8 cellular contexts compared by ENCODE assay signal in the genomic region with DNA sequence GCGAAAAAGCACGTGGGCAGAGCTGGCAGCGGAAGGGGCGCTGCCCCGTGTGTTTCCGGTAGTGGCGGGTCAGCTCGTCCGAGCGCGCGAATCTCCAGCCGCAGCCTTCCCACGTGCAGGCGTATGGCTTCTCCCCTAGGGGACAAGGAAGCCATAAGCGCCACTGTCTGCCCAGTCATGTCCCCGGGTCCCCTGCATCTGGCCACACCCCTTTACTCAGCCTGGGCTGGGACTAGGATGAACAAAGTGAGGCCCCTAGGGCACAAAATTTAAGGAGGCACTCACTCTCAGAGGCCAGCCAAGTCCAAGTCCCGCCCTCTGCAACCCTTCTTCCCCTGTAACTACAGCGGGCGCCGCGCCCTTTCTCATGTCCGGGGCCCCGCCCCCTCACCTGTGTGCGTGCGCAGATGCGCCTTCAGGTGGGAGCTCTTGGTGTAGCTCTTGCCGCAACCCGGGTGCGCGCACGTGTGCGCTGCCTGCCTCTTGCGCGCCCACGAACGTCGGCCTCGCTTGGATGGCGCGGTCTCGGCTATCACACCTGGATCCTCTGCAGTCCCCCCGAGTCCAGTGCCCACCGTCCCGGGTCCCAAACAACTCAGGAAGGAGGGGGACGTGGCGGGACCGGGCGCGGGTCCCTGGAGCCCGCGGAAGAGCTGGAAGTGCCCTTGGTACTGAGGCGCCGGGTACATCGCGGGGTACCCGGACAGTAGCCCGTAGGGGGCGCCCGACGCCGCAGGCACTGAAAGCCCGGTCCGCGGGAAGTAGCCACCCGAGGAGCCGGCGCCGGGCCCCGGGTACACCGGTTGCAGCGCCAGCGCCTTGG. TPM values are rescaled to one million over a fixed set of nuclear protein-coding genes. Genes with fewer than 3 reads are reported as not detected.
DNase-seq lines count a peak whose midpoint lies in the region; ATAC-seq and TF ChIP-seq lines count a peak whose summit lies in the region.

No MANE protein-coding gene starts in this region.

- peak; percentile 97 for DNase-seq in DMS153 (lab: John Stamatoyannopoulos, UW)
- peak; percentile 95 for DNase-seq in Karpas-422
- DNase-seq in left ventricle myocardium superior, result peak; percentile 85
- DNase-seq in sciatic nerve (ENCODE audit: low spot score), result peak; percentile 84
- no peak for DNase-seq in Ammon's horn (ENCODE audit: low spot score)

- H3K4me1 ChIP-seq in Karpas-422 (ENCODE audit: low read length), result peaks cover 28% of the 10 kb centered on the region

- peaks cover 5% of the 10 kb centered on the region; the same call in 1 of the 2 replicates for H3K79me2 ChIP-seq in Karpas-422 (ENCODE audit: low read length)

- peaks cover 10% of the 10 kb centered on the region for H3K9me3 ChIP-seq in Karpas-422 (ENCODE audit: low read length)

- peak overlapping the region; percentile 87 for H3K4me3 Mint-ChIP-seq in activated naive CD8-positive, alpha-beta T cell

- no peaks in the 10 kb centered on the region for H3K9me3 Mint-ChIP-seq in activated naive CD8-positive, alpha-beta T cell (ENCODE audit: low read depth)

- H4K20me1 ChIP-seq in Karpas-422 (ENCODE audit: insufficient read depth, low read depth, low read length), result no peaks in the 10 kb centered on the region

- no peaks in the 10 kb centered on the region for H3K27me3 ChIP-seq in Karpas-422 (ENCODE audit: low read length)

- no peaks in the 10 kb centered on the region for H3K27me3 Mint-ChIP-seq in activated naive CD8-positive, alpha-beta T cell

- intact Hi-C loops in left ventricle myocardium superior (cut with micrococcal nuclease), result no loop called here
- intact Hi-C loops in sciatic nerve (cut with DNase I), result no loop called here

- H3K27ac ChIP-seq in Karpas-422 (ENCODE audit: low read length), result no peak overlapping the region

- peak overlapping the region; percentile 95 for H2AFZ ChIP-seq in Karpas-422 (ENCODE audit: low read length)

- peak; percentile 39 for ATAC-seq in SK-N-SH treated with all-trans-retinoic acid at 6 μM for 48 hours
- ATAC-seq in left ventricle myocardium superior, result peak; percentile 25
- ATAC-seq in sciatic nerve, result no peak
- ATAC-seq in HG03521 (IDR thresholded peaks at IDR 0.05; ENCODE audit: unreplicated experiment), result no peak

- no peaks in the 10 kb centered on the region for H3K36me3 Mint-ChIP-seq in activated naive CD8-positive, alpha-beta T cell

- peaks cover 15% of the 10 kb centered on the region for H3K4me1 Mint-ChIP-seq in activated naive CD8-positive, alpha-beta T cell (ENCODE audit: low read depth)

- H3K36me3 ChIP-seq in Karpas-422 (ENCODE audit: insufficient read depth, low read length), result no peaks in the 10 kb centered on the region

- no peaks in the 10 kb centered on the region for H3K9me2 ChIP-seq in Karpas-422 (replicated peaks; ENCODE audit: insufficient read depth, low read length)

- peak overlapping the region; percentile 72 for H3K4me2 ChIP-seq in Karpas-422 (ENCODE audit: low read depth, low read length, poor library complexity, severe bottlenecking)

- peak overlapping the region; percentile 85 for H3K27ac Mint-ChIP-seq in activated naive CD8-positive, alpha-beta T cell

- H3K4me3 ChIP-seq in Karpas-422 (ENCODE audit: low read length), result peak overlapping the region; percentile 58; the same call in 1 of the 2 replicates

- peak overlapping the region; percentile 46 for H3K9ac ChIP-seq in Karpas-422 (ENCODE audit: low read length)

TF ChIP-seq in SK-N-SH treated with all-trans-retinoic acid at 6 μM for 48 hours, 23 proteins besides CTCF, POLR2A, EP300 and RAD21 (continues in another document):
- TF ChIP-seq ZNF8 (CRISPR knock-in tag; IDR thresholded peaks at IDR 0.05) (no peak), GLIS3 (CRISPR knock-in tag; IDR thresholded peaks at IDR 0.05) (no peak), ESRRG (CRISPR knock-in tag; IDR thresholded peaks at IDR 0.05) (no peak), ARNTL (CRISPR knock-in tag; IDR thresholded peaks at IDR 0.05; ENCODE audit: borderline replicate concordance, low read depth) (no peak), ZNF565 (CRISPR knock-in tag; conservative IDR thresholded peaks at IDR 0.05; ENCODE audit: low read depth) (no peak), PPARA (CRISPR knock-in tag; IDR thresholded peaks at IDR 0.05; ENCODE audit: borderline replicate concordance) (no peak), CSDC2 (CRISPR knock-in tag; IDR thresholded peaks at IDR 0.05) (no peak), OSR1 (CRISPR knock-in tag; IDR thresholded peaks at IDR 0.05) (no peak), ISL1 (CRISPR knock-in tag; IDR thresholded peaks at IDR 0.05) (no peak), RARB (CRISPR knock-in tag; IDR thresholded peaks at IDR 0.05) (no peak), TCF4 (CRISPR knock-in tag; IDR thresholded peaks at IDR 0.05; ENCODE audit: borderline replicate concordance) (no peak), TOX (CRISPR knock-in tag; IDR thresholded peaks at IDR 0.05; ENCODE audit: borderline replicate concordance) (no peak), ZC3H10 (CRISPR knock-in tag; IDR thresholded peaks at IDR 0.05) (no peak), BACH2 (CRISPR knock-in tag; IDR thresholded peaks at IDR 0.05; ENCODE audit: borderline replicate concordance) (no peak), SNAI2 (CRISPR knock-in tag; IDR thresholded peaks at IDR 0.05) (no peak)
- TF ChIP-seq, protein P1, sequence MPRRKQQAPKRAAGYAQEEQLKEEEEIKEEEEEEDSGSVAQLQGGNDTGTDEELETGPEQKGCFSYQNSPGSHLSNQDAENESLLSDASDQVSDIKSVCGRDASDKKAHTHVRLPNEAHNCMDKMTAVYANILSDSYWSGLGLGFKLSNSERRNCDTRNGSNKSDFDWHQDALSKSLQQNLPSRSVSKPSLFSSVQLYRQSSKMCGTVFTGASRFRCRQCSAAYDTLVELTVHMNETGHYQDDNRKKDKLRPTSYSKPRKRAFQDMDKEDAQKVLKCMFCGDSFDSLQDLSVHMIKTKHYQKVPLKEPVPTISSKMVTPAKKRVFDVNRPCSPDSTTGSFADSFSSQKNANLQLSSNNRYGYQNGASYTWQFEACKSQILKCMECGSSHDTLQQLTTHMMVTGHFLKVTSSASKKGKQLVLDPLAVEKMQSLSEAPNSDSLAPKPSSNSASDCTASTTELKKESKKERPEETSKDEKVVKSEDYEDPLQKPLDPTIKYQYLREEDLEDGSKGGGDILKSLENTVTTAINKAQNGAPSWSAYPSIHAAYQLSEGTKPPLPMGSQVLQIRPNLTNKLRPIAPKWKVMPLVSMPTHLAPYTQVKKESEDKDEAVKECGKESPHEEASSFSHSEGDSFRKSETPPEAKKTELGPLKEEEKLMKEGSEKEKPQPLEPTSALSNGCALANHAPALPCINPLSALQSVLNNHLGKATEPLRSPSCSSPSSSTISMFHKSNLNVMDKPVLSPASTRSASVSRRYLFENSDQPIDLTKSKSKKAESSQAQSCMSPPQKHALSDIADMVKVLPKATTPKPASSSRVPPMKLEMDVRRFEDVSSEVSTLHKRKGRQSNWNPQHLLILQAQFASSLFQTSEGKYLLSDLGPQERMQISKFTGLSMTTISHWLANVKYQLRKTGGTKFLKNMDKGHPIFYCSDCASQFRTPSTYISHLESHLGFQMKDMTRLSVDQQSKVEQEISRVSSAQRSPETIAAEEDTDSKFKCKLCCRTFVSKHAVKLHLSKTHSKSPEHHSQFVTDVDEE (CRISPR knock-in tag; IDR thresholded peaks at IDR 0.05), result no peak
- TF ChIP-seq, protein P2, sequence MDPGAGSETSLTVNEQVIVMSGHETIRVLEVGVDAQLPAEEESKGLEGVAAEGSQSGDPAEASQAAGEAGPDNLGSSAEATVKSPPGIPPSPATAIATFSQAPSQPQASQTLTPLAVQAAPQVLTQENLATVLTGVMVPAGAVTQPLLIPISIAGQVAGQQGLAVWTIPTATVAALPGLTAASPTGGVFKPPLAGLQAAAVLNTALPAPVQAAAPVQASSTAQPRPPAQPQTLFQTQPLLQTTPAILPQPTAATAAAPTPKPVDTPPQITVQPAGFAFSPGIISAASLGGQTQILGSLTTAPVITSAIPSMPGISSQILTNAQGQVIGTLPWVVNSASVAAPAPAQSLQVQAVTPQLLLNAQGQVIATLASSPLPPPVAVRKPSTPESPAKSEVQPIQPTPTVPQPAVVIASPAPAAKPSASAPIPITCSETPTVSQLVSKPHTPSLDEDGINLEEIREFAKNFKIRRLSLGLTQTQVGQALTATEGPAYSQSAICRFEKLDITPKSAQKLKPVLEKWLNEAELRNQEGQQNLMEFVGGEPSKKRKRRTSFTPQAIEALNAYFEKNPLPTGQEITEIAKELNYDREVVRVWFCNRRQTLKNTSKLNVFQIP (CRISPR knock-in tag; IDR thresholded peaks at IDR 0.05; ENCODE audit: borderline replicate concordance, low read depth), result no peak
- TF ChIP-seq, protein P3, sequence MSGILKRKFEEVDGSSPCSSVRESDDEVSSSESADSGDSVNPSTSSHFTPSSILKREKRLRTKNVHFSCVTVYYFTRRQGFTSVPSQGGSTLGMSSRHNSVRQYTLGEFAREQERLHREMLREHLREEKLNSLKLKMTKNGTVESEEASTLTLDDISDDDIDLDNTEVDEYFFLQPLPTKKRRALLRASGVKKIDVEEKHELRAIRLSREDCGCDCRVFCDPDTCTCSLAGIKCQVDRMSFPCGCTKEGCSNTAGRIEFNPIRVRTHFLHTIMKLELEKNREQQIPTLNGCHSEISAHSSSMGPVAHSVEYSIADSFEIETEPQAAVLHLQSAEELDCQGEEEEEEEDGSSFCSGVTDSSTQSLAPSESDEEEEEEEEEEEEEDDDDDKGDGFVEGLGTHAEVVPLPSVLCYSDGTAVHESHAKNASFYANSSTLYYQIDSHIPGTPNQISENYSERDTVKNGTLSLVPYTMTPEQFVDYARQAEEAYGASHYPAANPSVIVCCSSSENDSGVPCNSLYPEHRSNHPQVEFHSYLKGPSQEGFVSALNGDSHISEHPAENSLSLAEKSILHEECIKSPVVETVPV (CRISPR knock-in tag; IDR thresholded peaks at IDR 0.05), result no peak

RNA-seq across cellular contexts. Expression of a gene that starts 1.9 kb away (rescaled TPM):
- not detected in 2 replicates for total RNA-seq in Karpas-422 (2014; rRNA removed; shearing (Covaris generic); ENCODE audit: low replicate concordance)
- total RNA-seq in left ventricle myocardium superior (not detected), sciatic nerve (1.1 TPM)

RNA-seq across cellular contexts. Expression of a gene that starts 3.9 kb away (rescaled TPM):
- 47.1 and 61.3 TPM in 2 replicates for total RNA-seq in Karpas-422 (2014; rRNA removed; shearing (Covaris generic); ENCODE audit: low replicate concordance)
- total RNA-seq in left ventricle myocardium superior (19.2 TPM), sciatic nerve (26.7 TPM)

RNA-seq across cellular contexts. Expression of a gene that starts 5.8 kb away (rescaled TPM):
- 24.9 and 32.8 TPM in 2 replicates for total RNA-seq in Karpas-422 (2014; rRNA removed; shearing (Covaris generic); ENCODE audit: low replicate concordance)
- 30.5 TPM for total RNA-seq in left ventricle myocardium superior
- 24.4 TPM for total RNA-seq in sciatic nerve

RNA-seq across cellular contexts. Expression of a gene that starts 34.0 kb away (rescaled TPM):
- 0.22 and 2.5 TPM in 2 replicates for total RNA-seq in Karpas-422 (2014; rRNA removed; shearing (Covaris generic); ENCODE audit: low replicate concordance)
- total RNA-seq in left ventricle myocardium superior, result not detected
- not detected for total RNA-seq in sciatic nerve

RNA-seq across cellular contexts. Expression of a gene that starts 46.8 kb away (rescaled TPM):
- total RNA-seq in Karpas-422 (2014; rRNA removed; shearing (Covaris generic); ENCODE audit: low replicate concordance), result 0.48 and 3.3 TPM in 2 replicates
- 0.12 TPM for total RNA-seq in left ventricle myocardium superior
- 0.31 TPM for total RNA-seq in sciatic nerve

Comparison
In these comparisons a context has a peak if more than half of its experiments do, and no peak if none do; other contexts are left out.
1. ATAC-seq: peak in SK-N-SH treated with all-trans-retinoic acid at 6 μM for 48 hours (single experiment) and left ventricle myocardium superior (single experiment); none in sciatic nerve (single experiment) and HG03521 (single experiment).